ENCODE assay signal across 9 cellular contexts in genomic region chr5:112403069-112403468, GRCh38.
"Had no signal": no experiment of that assay in that cellular context is flagged by ENCODE, and none has a peak within 500 bp of the region (broad histone marks: within the 10 kb centered on the region; RNA-seq: fewer than 3 reads in every experiment).

No MANE protein-coding gene starts in this region.

- H3K36me3 ChIP-seq: HAP-1 had no signal

- ATAC-seq: GM23338, HCT116 had no signal

- H2AFZ ChIP-seq: GM23248, GM23338 had no signal

- H3K4me1 ChIP-seq: HAP-1 had no signal

- H3K27ac ChIP-seq: GM23248 had no signal

- H3K4me2 ChIP-seq: GM23338 had no signal

- DNase-seq: GM23248, GOT3, H7, H9, HCEC 1CT, HFFc6 had no signal

- H3K9me3 ChIP-seq: HAP-1 had no signal

- H3K4me3 ChIP-seq: GM23248, GM23338, HAP-1 had no signal

- H3K9ac ChIP-seq: GM23248 had no signal
